ENCODE assay signal across 1 cellular context in the genomic region with DNA sequence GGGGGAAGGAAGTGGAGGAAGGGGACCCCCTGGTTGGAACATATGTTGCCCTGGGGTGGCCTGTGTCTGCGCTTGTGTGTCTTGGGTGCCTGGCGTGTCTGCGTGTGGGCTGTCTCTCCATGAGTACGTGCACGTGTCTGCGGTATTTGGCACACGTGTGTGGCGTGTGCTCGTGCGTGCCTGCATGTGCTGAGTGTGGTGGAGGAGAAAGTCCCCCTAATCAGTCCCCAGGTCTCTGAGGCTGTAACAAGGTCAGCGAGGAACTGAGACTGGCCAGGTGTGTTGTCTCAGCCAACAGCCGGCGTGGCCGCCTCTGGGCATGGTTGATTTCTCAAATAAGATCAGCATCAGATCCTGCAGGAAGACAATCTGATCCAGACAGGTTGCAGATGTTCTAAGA.
TF ChIP-seq lines count a peak whose summit lies in the region.

No MANE protein-coding gene starts in this region.

TF ChIP-seq in GM12878, 131 proteins besides CTCF, POLR2A, EP300 and RAD21 (continues in another document):
- peak; percentile 66 for TF ChIP-seq PAX5 (IDR thresholded peaks at IDR 0.05; ENCODE audit: borderline replicate concordance, low read depth, low read length)
- TF ChIP-seq RCOR1 (conservative IDR thresholded peaks at IDR 0.05; ENCODE audit: low read depth, low read length) = no peak
- TF ChIP-seq TAF1 (IDR thresholded peaks at IDR 0.05; ENCODE audit: borderline replicate concordance, low read depth, low read length) = no peak
- TF ChIP-seq ASH2L (IDR thresholded peaks at IDR 0.05; ENCODE audit: borderline replicate concordance, low read depth) = no peak
- TF ChIP-seq SP1 (IDR thresholded peaks at IDR 0.05; ENCODE audit: low read depth, low read length) = peak; percentile 10
- peak; percentile 34; the same call in 1 of the 2 replicates for TF ChIP-seq RUNX3 (IDR thresholded peaks at IDR 0.05; ENCODE audit: low read length)
- TF ChIP-seq ESRRA (IDR thresholded peaks at IDR 0.05; ENCODE audit: low read length) = no peak
- no peak for TF ChIP-seq MYB (IDR thresholded peaks at IDR 0.05; ENCODE audit: borderline replicate concordance, low read depth, low read length)
- no peak for TF ChIP-seq EED (IDR thresholded peaks at IDR 0.05; ENCODE audit: low read depth)
- TF ChIP-seq CHD2 (IDR thresholded peaks at IDR 0.05; ENCODE audit: borderline replicate concordance, low read depth, low read length) = no peak
- TF ChIP-seq MTA2 (IDR thresholded peaks at IDR 0.05; ENCODE audit: low read depth) = no peak
- no peak for TF ChIP-seq SIX5 (IDR thresholded peaks at IDR 0.05; ENCODE audit: low read depth, low read length, severe bottlenecking)
- TF ChIP-seq, protein P1, sequence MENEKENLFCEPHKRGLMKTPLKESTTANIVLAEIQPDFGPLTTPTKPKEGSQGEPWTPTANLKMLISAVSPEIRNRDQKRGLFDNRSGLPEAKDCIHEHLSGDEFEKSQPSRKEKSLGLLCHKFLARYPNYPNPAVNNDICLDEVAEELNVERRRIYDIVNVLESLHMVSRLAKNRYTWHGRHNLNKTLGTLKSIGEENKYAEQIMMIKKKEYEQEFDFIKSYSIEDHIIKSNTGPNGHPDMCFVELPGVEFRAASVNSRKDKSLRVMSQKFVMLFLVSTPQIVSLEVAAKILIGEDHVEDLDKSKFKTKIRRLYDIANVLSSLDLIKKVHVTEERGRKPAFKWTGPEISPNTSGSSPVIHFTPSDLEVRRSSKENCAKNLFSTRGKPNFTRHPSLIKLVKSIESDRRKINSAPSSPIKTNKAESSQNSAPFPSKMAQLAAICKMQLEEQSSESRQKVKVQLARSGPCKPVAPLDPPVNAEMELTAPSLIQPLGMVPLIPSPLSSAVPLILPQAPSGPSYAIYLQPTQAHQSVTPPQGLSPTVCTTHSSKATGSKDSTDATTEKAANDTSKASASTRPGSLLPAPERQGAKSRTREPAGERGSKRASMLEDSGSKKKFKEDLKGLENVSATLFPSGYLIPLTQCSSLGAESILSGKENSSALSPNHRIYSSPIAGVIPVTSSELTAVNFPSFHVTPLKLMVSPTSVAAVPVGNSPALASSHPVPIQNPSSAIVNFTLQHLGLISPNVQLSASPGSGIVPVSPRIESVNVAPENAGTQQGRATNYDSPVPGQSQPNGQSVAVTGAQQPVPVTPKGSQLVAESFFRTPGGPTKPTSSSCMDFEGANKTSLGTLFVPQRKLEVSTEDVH (IDR thresholded peaks at IDR 0.05; ENCODE audit: low read depth, partially characterized antibody) = no peak
- TF ChIP-seq, protein P2, sequence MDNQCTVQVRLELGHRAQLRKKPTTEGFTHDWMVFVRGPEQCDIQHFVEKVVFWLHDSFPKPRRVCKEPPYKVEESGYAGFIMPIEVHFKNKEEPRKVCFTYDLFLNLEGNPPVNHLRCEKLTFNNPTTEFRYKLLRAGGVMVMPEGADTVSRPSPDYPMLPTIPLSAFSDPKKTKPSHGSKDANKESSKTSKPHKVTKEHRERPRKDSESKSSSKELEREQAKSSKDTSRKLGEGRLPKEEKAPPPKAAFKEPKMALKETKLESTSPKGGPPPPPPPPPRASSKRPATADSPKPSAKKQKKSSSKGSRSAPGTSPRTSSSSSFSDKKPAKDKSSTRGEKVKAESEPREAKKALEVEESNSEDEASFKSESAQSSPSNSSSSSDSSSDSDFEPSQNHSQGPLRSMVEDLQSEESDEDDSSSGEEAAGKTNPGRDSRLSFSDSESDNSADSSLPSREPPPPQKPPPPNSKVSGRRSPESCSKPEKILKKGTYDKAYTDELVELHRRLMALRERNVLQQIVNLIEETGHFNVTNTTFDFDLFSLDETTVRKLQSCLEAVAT (IDR thresholded peaks at IDR 0.05) = peak; percentile 48; the same call in 1 of the 2 replicates
- TF ChIP-seq, protein P3, sequence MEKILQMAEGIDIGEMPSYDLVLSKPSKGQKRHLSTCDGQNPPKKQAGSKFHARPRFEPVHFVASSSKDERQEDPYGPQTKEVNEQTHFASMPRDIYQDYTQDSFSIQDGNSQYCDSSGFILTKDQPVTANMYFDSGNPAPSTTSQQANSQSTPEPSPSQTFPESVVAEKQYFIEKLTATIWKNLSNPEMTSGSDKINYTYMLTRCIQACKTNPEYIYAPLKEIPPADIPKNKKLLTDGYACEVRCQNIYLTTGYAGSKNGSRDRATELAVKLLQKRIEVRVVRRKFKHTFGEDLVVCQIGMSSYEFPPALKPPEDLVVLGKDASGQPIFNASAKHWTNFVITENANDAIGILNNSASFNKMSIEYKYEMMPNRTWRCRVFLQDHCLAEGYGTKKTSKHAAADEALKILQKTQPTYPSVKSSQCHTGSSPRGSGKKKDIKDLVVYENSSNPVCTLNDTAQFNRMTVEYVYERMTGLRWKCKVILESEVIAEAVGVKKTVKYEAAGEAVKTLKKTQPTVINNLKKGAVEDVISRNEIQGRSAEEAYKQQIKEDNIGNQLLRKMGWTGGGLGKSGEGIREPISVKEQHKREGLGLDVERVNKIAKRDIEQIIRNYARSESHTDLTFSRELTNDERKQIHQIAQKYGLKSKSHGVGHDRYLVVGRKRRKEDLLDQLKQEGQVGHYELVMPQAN (conservative IDR thresholded peaks at IDR 0.05) = no peak
- no peak for TF ChIP-seq IRF3 (IDR thresholded peaks at IDR 0.05)
- TF ChIP-seq SKIL (IDR thresholded peaks at IDR 0.05; ENCODE audit: low read depth, poor library complexity, severe bottlenecking) = no peak
- TF ChIP-seq, protein P4, sequence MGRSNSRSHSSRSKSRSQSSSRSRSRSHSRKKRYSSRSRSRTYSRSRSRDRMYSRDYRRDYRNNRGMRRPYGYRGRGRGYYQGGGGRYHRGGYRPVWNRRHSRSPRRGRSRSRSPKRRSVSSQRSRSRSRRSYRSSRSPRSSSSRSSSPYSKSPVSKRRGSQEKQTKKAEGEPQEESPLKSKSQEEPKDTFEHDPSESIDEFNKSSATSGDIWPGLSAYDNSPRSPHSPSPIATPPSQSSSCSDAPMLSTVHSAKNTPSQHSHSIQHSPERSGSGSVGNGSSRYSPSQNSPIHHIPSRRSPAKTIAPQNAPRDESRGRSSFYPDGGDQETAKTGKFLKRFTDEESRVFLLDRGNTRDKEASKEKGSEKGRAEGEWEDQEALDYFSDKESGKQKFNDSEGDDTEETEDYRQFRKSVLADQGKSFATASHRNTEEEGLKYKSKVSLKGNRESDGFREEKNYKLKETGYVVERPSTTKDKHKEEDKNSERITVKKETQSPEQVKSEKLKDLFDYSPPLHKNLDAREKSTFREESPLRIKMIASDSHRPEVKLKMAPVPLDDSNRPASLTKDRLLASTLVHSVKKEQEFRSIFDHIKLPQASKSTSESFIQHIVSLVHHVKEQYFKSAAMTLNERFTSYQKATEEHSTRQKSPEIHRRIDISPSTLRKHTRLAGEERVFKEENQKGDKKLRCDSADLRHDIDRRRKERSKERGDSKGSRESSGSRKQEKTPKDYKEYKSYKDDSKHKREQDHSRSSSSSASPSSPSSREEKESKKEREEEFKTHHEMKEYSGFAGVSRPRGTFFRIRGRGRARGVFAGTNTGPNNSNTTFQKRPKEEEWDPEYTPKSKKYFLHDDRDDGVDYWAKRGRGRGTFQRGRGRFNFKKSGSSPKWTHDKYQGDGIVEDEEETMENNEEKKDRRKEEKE (IDR thresholded peaks at IDR 0.05) = no peak
- TF ChIP-seq SMAD5 (IDR thresholded peaks at IDR 0.05; ENCODE audit: low read depth) = no peak
- peak; percentile 97 to 99 for TF ChIP-seq BHLHE40 (IDR thresholded peaks at IDR 0.05; ENCODE audit: borderline replicate concordance in 1 of 2, low read depth in 2 of 2, low read length in 1 of 2)
- no peak for TF ChIP-seq BMI1 (IDR thresholded peaks at IDR 0.05; ENCODE audit: borderline replicate concordance)
- TF ChIP-seq SMC3 (IDR thresholded peaks at IDR 0.05; ENCODE audit: borderline replicate concordance, low read length) = no peak
- peak; percentile 26; the same call in 1 of the 2 replicates for TF ChIP-seq ZNF687 (IDR thresholded peaks at IDR 0.05)
- no peak for TF ChIP-seq MTA3 (IDR thresholded peaks at IDR 0.05; ENCODE audit: borderline replicate concordance, low read length)
- TF ChIP-seq MEF2B (IDR thresholded peaks at IDR 0.05; ENCODE audit: partially characterized antibody, poor library complexity, severe bottlenecking) = peak; percentile 82
- no peak for TF ChIP-seq CBX3 (IDR thresholded peaks at IDR 0.05; ENCODE audit: borderline replicate concordance, low read depth)
- TF ChIP-seq, protein P5, sequence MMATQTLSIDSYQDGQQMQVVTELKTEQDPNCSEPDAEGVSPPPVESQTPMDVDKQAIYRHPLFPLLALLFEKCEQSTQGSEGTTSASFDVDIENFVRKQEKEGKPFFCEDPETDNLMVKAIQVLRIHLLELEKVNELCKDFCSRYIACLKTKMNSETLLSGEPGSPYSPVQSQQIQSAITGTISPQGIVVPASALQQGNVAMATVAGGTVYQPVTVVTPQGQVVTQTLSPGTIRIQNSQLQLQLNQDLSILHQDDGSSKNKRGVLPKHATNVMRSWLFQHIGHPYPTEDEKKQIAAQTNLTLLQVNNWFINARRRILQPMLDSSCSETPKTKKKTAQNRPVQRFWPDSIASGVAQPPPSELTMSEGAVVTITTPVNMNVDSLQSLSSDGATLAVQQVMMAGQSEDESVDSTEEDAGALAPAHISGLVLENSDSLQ (IDR thresholded peaks at IDR 0.05) = peak; percentile 35; the same call in 1 of the 2 replicates
- no peak for TF ChIP-seq ZSCAN29 (IDR thresholded peaks at IDR 0.05)
- peak; percentile 83 for TF ChIP-seq TCF12 (IDR thresholded peaks at IDR 0.05; ENCODE audit: low read depth, low read length)
- TF ChIP-seq, protein P6, sequence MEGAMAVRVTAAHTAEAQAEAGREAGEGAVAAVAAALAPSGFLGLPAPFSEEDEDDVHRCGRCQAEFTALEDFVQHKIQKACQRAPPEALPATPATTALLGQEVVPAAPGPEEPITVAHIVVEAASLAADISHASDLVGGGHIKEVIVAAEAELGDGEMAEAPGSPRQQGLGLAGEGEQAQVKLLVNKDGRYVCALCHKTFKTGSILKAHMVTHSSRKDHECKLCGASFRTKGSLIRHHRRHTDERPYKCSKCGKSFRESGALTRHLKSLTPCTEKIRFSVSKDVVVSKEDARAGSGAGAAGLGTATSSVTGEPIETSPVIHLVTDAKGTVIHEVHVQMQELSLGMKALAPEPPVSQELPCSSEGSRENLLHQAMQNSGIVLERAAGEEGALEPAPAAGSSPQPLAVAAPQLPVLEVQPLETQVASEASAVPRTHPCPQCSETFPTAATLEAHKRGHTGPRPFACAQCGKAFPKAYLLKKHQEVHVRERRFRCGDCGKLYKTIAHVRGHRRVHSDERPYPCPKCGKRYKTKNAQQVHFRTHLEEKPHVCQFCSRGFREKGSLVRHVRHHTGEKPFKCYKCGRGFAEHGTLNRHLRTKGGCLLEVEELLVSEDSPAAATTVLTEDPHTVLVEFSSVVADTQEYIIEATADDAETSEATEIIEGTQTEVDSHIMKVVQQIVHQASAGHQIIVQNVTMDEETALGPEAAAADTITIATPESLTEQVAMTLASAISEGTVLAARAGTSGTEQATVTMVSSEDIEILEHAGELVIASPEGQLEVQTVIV (IDR thresholded peaks at IDR 0.05; ENCODE audit: borderline replicate concordance, partially characterized antibody) = no peak
- TF ChIP-seq CBFB (IDR thresholded peaks at IDR 0.05; ENCODE audit: low read depth) = no peak
- peak; percentile 72 for TF ChIP-seq PBX3 (IDR thresholded peaks at IDR 0.05; ENCODE audit: insufficient replicate concordance, low read depth, low read length)
